Comparison of ENCODE assay signal across 17 cellular contexts in genomic region chr3:150270883-150271577, GRCh38.
DNase-seq lines count a peak whose midpoint lies in the region; ATAC-seq, FAIRE-seq and TF ChIP-seq lines count a peak whose summit lies in the region.
"Had no signal": no experiment of that assay in that cellular context is flagged by ENCODE, and none has a peak within 500 bp of the region (broad histone marks: within the 10 kb centered on the region; RNA-seq: fewer than 3 reads in every experiment).

No MANE protein-coding gene starts in this region.

- FAIRE-seq in small intestine (lab: Jason Lieb, UNC) = no peak
- FAIRE-seq: A549, GM12892, HepG2, HTR-8/SVneo had no signal

- peaks cover 0 to 2% of the 10 kb centered on the region in 2 donors for H3K4me1 ChIP-seq in small intestine (ENCODE audit: control insufficient read depth in 2 of 2, insufficient read depth in 1 of 2, low read depth in 1 of 2, low read length in 1 of 2)

- DNase-seq in SK-N-MC (ENCODE audit: low read depth, low spot score) (no peak), mesothelial cell of epicardium (ENCODE audit: low spot score in 2 of 2, unreplicated experiment in 2 of 2) (no peak), small intestine (peak; percentile 79), AG20443 (ENCODE audit: low spot score) (no peak), NCI-H524 (lab: John Stamatoyannopoulos, UW) (no peak)
- no peak for DNase-seq in natural killer cell treated with Interleukin-12 subunit alpha and Interleukin-12 subunit beta and Interleukin-15 and Interleukin-18, amount 100 ng/mL, for 72 hours (ENCODE audit: low spot score)
- DNase-seq: CD8-positive, alpha-beta T cell; COR-L47; DND-41; GDM1; GOT3; H9 had no signal

- no peaks in the 10 kb centered on the region for H3K27me3 ChIP-seq in small intestine (ENCODE audit: control insufficient read depth in 2 of 2, insufficient read depth in 2 of 2, low read length in 2 of 2)

- H3K4me1 Mint-ChIP-seq in mesothelial cell of epicardium = peaks cover 50% of the 10 kb centered on the region
- H3K4me1 Mint-ChIP-seq in natural killer cell treated with Interleukin-12 subunit alpha and Interleukin-12 subunit beta and Interleukin-15 and Interleukin-18, amount 100 ng/mL, for 72 hours (ENCODE audit: low read depth in 2 of 2) = no peaks in the 10 kb centered on the region
- H3K4me1 Mint-ChIP-seq: H9 had no signal

- H3K9me3 Mint-ChIP-seq in mesothelial cell of epicardium = peaks cover 9% of the 10 kb centered on the region
- no peaks in the 10 kb centered on the region for H3K9me3 Mint-ChIP-seq in natural killer cell treated with Interleukin-12 subunit alpha and Interleukin-12 subunit beta and Interleukin-15 and Interleukin-18, amount 100 ng/mL, for 72 hours
- H3K9me3 Mint-ChIP-seq: CD8-positive, alpha-beta T cell; H9 had no signal

- ATAC-seq in natural killer cell treated with Interleukin-12 subunit alpha and Interleukin-12 subunit beta and Interleukin-15 and Interleukin-18, amount 100 ng/mL, for 72 hours = no peak
- ATAC-seq: A549; CD8-positive, alpha-beta T cell; HepG2 had no signal

- no peak overlapping the region for H3K4me3 Mint-ChIP-seq in mesothelial cell of epicardium
- no peak overlapping the region for H3K4me3 Mint-ChIP-seq in natural killer cell treated with Interleukin-12 subunit alpha and Interleukin-12 subunit beta and Interleukin-15 and Interleukin-18, amount 100 ng/mL, for 72 hours
- H3K4me3 Mint-ChIP-seq: CD14-positive monocyte; CD8-positive, alpha-beta T cell; H9 had no signal

- H3K27me3 Mint-ChIP-seq in mesothelial cell of epicardium (ENCODE audit: low read depth) = no peaks in the 10 kb centered on the region
- H3K27me3 Mint-ChIP-seq in natural killer cell treated with Interleukin-12 subunit alpha and Interleukin-12 subunit beta and Interleukin-15 and Interleukin-18, amount 100 ng/mL, for 72 hours = peaks cover 8 to 30% of the 10 kb centered on the region in 2 donors

- H3K36me3 ChIP-seq in SK-N-MC (ENCODE audit: insufficient read depth, low read length) (no peaks in the 10 kb centered on the region), small intestine (ENCODE audit: control insufficient read depth in 2 of 2, insufficient read depth in 2 of 2, low read length in 2 of 2) (no peaks in the 10 kb centered on the region)

- H3K27ac ChIP-seq in SK-N-MC = peak overlapping the region; percentile 93
- no peak overlapping the region for H3K27ac ChIP-seq in small intestine (ENCODE audit: low read depth in 1 of 2, low read length in 1 of 2)
- H3K27ac ChIP-seq: A549 had no signal

- peak overlapping the region; percentile 35 for H3K27ac Mint-ChIP-seq in mesothelial cell of epicardium
- H3K27ac Mint-ChIP-seq in natural killer cell treated with Interleukin-12 subunit alpha and Interleukin-12 subunit beta and Interleukin-15 and Interleukin-18, amount 100 ng/mL, for 72 hours = no peak overlapping the region
- H3K27ac Mint-ChIP-seq: CD14-positive monocyte; CD8-positive, alpha-beta T cell; H9 had no signal

- no peaks in the 10 kb centered on the region for H3K9me3 ChIP-seq in SK-N-MC (ENCODE audit: low read depth, low read length)
- H3K9me3 ChIP-seq in small intestine (ENCODE audit: control insufficient read depth, low read depth) = no peaks in the 10 kb centered on the region
- H3K9me3 ChIP-seq: A549 had no signal

- no peak for TF ChIP-seq CTCF in mesothelial cell of epicardium (IDR thresholded peaks at IDR 0.05; ENCODE audit: unreplicated experiment)

- 16 to 61% (median 43%) methylated on average over 4 of the region's 4 CpGs for WGBS in small intestine, 3 donors

- no peaks in the 10 kb centered on the region for H3K36me3 Mint-ChIP-seq in mesothelial cell of epicardium
- no peaks in the 10 kb centered on the region for H3K36me3 Mint-ChIP-seq in natural killer cell treated with Interleukin-12 subunit alpha and Interleukin-12 subunit beta and Interleukin-15 and Interleukin-18, amount 100 ng/mL, for 72 hours
- H3K36me3 Mint-ChIP-seq: CD14-positive monocyte; CD8-positive, alpha-beta T cell had no signal

- H3K4me3 ChIP-seq in SK-N-MC (no peak overlapping the region), small intestine (ENCODE audit: low read depth in 1 of 2, low read length in 2 of 2) (no peak overlapping the region)
- H3K4me3 ChIP-seq: A549 had no signal

- H3K9ac ChIP-seq in SK-N-MC (ENCODE audit: insufficient read length) = no peak overlapping the region
